22 cellular contexts compared by ENCODE assay signal in the genomic region with DNA sequence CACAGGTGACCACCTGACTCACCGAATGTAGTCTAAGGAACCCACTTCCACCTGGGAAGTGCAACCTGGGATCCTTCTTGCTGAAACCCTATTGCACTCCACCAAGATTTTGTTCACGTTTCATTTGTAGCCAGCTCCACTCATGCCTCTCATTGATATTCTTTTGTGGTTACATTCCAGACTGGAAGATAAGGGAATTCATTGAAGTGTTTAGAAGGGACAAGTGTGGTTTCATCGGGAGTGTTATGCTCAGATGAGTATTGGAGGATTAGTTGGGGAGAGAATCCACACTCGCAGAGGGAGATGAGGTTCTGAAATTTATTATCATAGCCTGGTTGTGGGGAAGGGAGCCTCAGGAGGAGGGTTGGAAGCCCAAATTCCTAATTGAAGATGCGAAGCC.
A peak's percentile ranks its signal among the peaks of the same experiment; 100 is the strongest.
DNase-seq lines count a peak whose midpoint lies in the region; ATAC-seq, FAIRE-seq and TF ChIP-seq lines count a peak whose summit lies in the region.
"Had no signal": no experiment of that assay in that cellular context is flagged by ENCODE, and none has a peak within 500 bp of the region (broad histone marks: within the 10 kb centered on the region; RNA-seq: fewer than 3 reads in every experiment).

No MANE protein-coding gene starts in this region.

- no peaks in the 10 kb centered on the region for H4K20me1 ChIP-seq in astrocyte (ENCODE audit: insufficient read depth, low read length)

- peaks cover 19% of the 10 kb centered on the region for H3K4me1 Mint-ChIP-seq in astrocyte (ENCODE audit: low read depth, unreplicated experiment)
- no peaks in the 10 kb centered on the region for H3K4me1 Mint-ChIP-seq in naive thymus-derived CD8-positive, alpha-beta T cell
- no peaks in the 10 kb centered on the region for H3K4me1 Mint-ChIP-seq in CD4-positive, alpha-beta T cell (ENCODE audit: low read depth)

- H2AFZ ChIP-seq in astrocyte (ENCODE audit: low read depth, low read length): no peak overlapping the region
- H2AFZ ChIP-seq: GM23338 had no signal

- H3K27ac ChIP-seq in astrocyte (ENCODE audit: low read depth, low read length): no peak overlapping the region
- H3K27ac ChIP-seq in CD4-positive, alpha-beta T cell (ENCODE audit: low read depth, low read length): no peak overlapping the region
- H3K27ac ChIP-seq: A549 had no signal

- no peak overlapping the region for H3K9ac ChIP-seq in astrocyte (ENCODE audit: low read length)

- peaks cover 4% of the 10 kb centered on the region for H3K27me3 ChIP-seq in astrocyte (ENCODE audit: insufficient read depth, low read length)
- no peaks in the 10 kb centered on the region for H3K27me3 ChIP-seq in CD4-positive, alpha-beta T cell (ENCODE audit: control insufficient read depth, insufficient read depth, low read length)

- intact Hi-C loops in CD4-positive, alpha-beta T cell (cut with DNase I, micrococcal nuclease): no loop called here

- H3K27ac Mint-ChIP-seq in astrocyte (ENCODE audit: unreplicated experiment): no peak overlapping the region
- H3K27ac Mint-ChIP-seq in naive thymus-derived CD8-positive, alpha-beta T cell: no peak overlapping the region
- no peak overlapping the region for H3K27ac Mint-ChIP-seq in CD4-positive, alpha-beta T cell
- H3K27ac Mint-ChIP-seq: CD8-positive, alpha-beta T cell; GM23338; HFFc6 had no signal

- DNase-seq in ACHN (peak; percentile 32), M059J (ENCODE audit: low read depth) (peak; percentile 45), astrocyte (ENCODE audit: low read depth) (peak; percentile 56), kidney glomerular epithelial cell (lab: John Stamatoyannopoulos, UW) (peak; percentile 51), H4 (ENCODE audit: low spot score) (no peak)
- DNase-seq in naive thymus-derived CD8-positive, alpha-beta T cell: no peak
- DNase-seq in CD4-positive, alpha-beta T cell: no peak
- DNase-seq: 8988T; C1 segment of cervical spinal cord; Caco-2; CD8-positive, alpha-beta T cell; DMS 273 treated with DMSO at 0.1 percent for 48 hours; DND-41; HFFc6 had no signal

- no peak overlapping the region for H3K4me3 Mint-ChIP-seq in astrocyte (ENCODE audit: unreplicated experiment)
- H3K4me3 Mint-ChIP-seq in naive thymus-derived CD8-positive, alpha-beta T cell: no peak overlapping the region
- no peak overlapping the region for H3K4me3 Mint-ChIP-seq in CD4-positive, alpha-beta T cell
- H3K4me3 Mint-ChIP-seq: CD8-positive, alpha-beta T cell; GM23338; HFFc6 had no signal

- H3K79me2 ChIP-seq in astrocyte (ENCODE audit: insufficient read depth, low read length): no peaks in the 10 kb centered on the region

- no peak overlapping the region for H3K4me2 ChIP-seq in astrocyte (ENCODE audit: low read length)
- H3K4me2 ChIP-seq: A549, GM23338 had no signal

- no peak overlapping the region for H3K4me3 ChIP-seq in astrocyte (ENCODE audit: insufficient read depth, low read depth, low read length)
- H3K4me3 ChIP-seq: A549, GM23338, HAP-1 had no signal

- H3K27me3 Mint-ChIP-seq in astrocyte (ENCODE audit: low read depth, unreplicated experiment): no peaks in the 10 kb centered on the region
- H3K27me3 Mint-ChIP-seq in naive thymus-derived CD8-positive, alpha-beta T cell: peaks cover 0 to 1% (median 0%) of the 10 kb centered on the region in 5 donors
- H3K27me3 Mint-ChIP-seq in CD4-positive, alpha-beta T cell: no peaks in the 10 kb centered on the region

- POLR2A ChIA-PET in naive thymus-derived CD8-positive, alpha-beta T cell (lab: Charles Lee): no interaction called here
- POLR2A ChIA-PET in CD4-positive, alpha-beta T cell (lab: Charles Lee): no interaction called here

- peaks cover 4% of the 10 kb centered on the region for H3K36me3 Mint-ChIP-seq in astrocyte (ENCODE audit: low read depth, unreplicated experiment)
- H3K36me3 Mint-ChIP-seq in naive thymus-derived CD8-positive, alpha-beta T cell: no peaks in the 10 kb centered on the region
- H3K36me3 Mint-ChIP-seq in CD4-positive, alpha-beta T cell (ENCODE audit: low read depth): no peaks in the 10 kb centered on the region
- H3K36me3 Mint-ChIP-seq: CD8-positive, alpha-beta T cell had no signal

- peaks cover 4% of the 10 kb centered on the region for H3K9me3 Mint-ChIP-seq in astrocyte (ENCODE audit: unreplicated experiment)
- H3K9me3 Mint-ChIP-seq in naive thymus-derived CD8-positive, alpha-beta T cell: peaks cover 0 to 5% (median 0%) of the 10 kb centered on the region in 9 donors
- H3K9me3 Mint-ChIP-seq in CD4-positive, alpha-beta T cell: no peaks in the 10 kb centered on the region
- H3K9me3 Mint-ChIP-seq: CD8-positive, alpha-beta T cell; GM23338 had no signal

- H3K36me3 ChIP-seq in astrocyte (ENCODE audit: insufficient read depth, low read length): no peaks in the 10 kb centered on the region
- H3K36me3 ChIP-seq: HAP-1 had no signal

- ATAC-seq in naive thymus-derived CD8-positive, alpha-beta T cell: no peak
- ATAC-seq in CD4-positive, alpha-beta T cell (ENCODE audit: poor library complexity): no peak
- ATAC-seq in GM21367 (IDR thresholded peaks at IDR 0.05; ENCODE audit: unreplicated experiment): no peak
- ATAC-seq: A549; CD8-positive, alpha-beta T cell; GM23338 had no signal

- H3K4me1 ChIP-seq in astrocyte (ENCODE audit: insufficient read depth, low read length): peaks cover 23% of the 10 kb centered on the region
- H3K4me1 ChIP-seq: A549, Caco-2, HAP-1 had no signal

- TF ChIP-seq CTCF in astrocyte (IDR thresholded peaks at IDR 0.05; ENCODE audit: insufficient read depth, low read depth, low read length): no peak
- TF ChIP-seq CTCF in CD4-positive, alpha-beta T cell (IDR thresholded peaks at IDR 0.05): no peak

- in situ Hi-C loops in ACHN (cut with HindIII; ENCODE audit: low pct_ligation_motif_present, low pct_unique_long_range_greater_than_20kb, low sequenced_read_pairs): no loop called here

- no peaks in the 10 kb centered on the region for H3K9me3 ChIP-seq in astrocyte (ENCODE audit: insufficient read depth, low read depth, low read length)
- no peaks in the 10 kb centered on the region for H3K9me3 ChIP-seq in CD4-positive, alpha-beta T cell (ENCODE audit: control insufficient read depth, low read length)
- H3K9me3 ChIP-seq: A549, Caco-2, HAP-1 had no signal

- FAIRE-seq in astrocyte (lab: Jason Lieb, UNC): no peak
- FAIRE-seq: A549, D721Med, G401.6, GM12892, H54 had no signal

- CTCF ChIA-PET in CD4-positive, alpha-beta T cell (lab: Charles Lee): no interaction called here

Comparison
In these comparisons a context has a peak if more than half of its experiments do, and no peak if none do; other contexts are left out.
1. DNase-seq: peak in ACHN (single experiment), M059J (single experiment), astrocyte (single experiment) and kidney glomerular epithelial cell (single experiment); none in naive thymus-derived CD8-positive, alpha-beta T cell (0 of 10), H4 (single experiment) and CD4-positive, alpha-beta T cell (0 of 10).